25 cellular contexts compared by ENCODE assay signal in genomic region chr2:235545369-235546150, GRCh38. TPM values are rescaled to one million over a fixed set of nuclear protein-coding genes. Genes with fewer than 3 reads are reported as not detected.
A peak's percentile ranks its signal among the peaks of the same experiment; 100 is the strongest.
DNase-seq lines count a peak whose midpoint lies in the region; ATAC-seq and TF ChIP-seq lines count a peak whose summit lies in the region.
"Had no signal": no experiment of that assay in that cellular context is flagged by ENCODE, and none has a peak within 500 bp of the region (broad histone marks: within the 10 kb centered on the region; RNA-seq: fewer than 3 reads in every experiment).

No MANE protein-coding gene starts in this region.

- no peak for TF ChIP-seq POLR2A in spleen (IDR thresholded peaks at IDR 0.05)

- H3K9me2 ChIP-seq in MM.1S (replicated peaks; ENCODE audit: insufficient read depth, low read length) (no peaks in the 10 kb centered on the region), PC-9 (ENCODE audit: insufficient read depth) (no peaks in the 10 kb centered on the region)
- H3K9me2 ChIP-seq: SK-N-SH had no signal

- H3K4me3 ChIP-seq in MM.1S (ENCODE audit: low read length) (no peak overlapping the region), PC-9 (no peak overlapping the region), spleen (no peak overlapping the region)
- H3K4me3 ChIP-seq: cardiac muscle cell, coronary artery, heart left ventricle, smooth muscle cell, transverse colon had no signal

- POLR2A ChIA-PET in PC-9 (lab: Charles Lee; ENCODE audit: unreplicated experiment) = interaction anchor here (0.6 to 0.7 kb wide), 4 partner anchors 152 to 633 kb away, joined by 3 to 5 read pairs (median 4); no protein-coding TSS in a partner anchor

- peaks cover 33% of the 10 kb centered on the region for H3K4me1 ChIP-seq in MM.1S (ENCODE audit: low read length)
- H3K4me1 ChIP-seq in PC-9 (replicated peaks; ENCODE audit: insufficient read depth) = peaks cover 58% of the 10 kb centered on the region
- peaks cover 0 to 18% (median 2%) of the 10 kb centered on the region in 6 donors for H3K4me1 ChIP-seq in spleen

- DNase-seq in MM.1S (peak; percentile 65), PC-9 (no peak), mesenteric fat pad (ENCODE audit: low spot score) (peak; percentile 67), spleen (peak; percentile 62), superior temporal gyrus (ENCODE audit: extremely low spot score) (no peak), germinal center (ENCODE audit: low spot score) (no peak)
- DNase-seq: activated CD4-positive, alpha-beta memory T cell treated with anti-CD3 and anti-CD28 coated beads, Interleukin-2, amount 10 ng/mL, durations not matched to agents 7 days and 5 days; activated CD4-positive, alpha-beta T cell treated with anti-CD3 and anti-CD28 coated beads for 1 hour; activated CD8-positive, alpha-beta memory T cell treated with anti-CD3 and anti-CD28 coated beads, Interleukin-2, amount 50 U/mL, for 48 hours; CD4-positive, alpha-beta memory T cell; GOT3; IMR-90; kidney glomerular epithelial cell; mesenchymal stem cell; naive thymus-derived CD4-positive, alpha-beta T cell; NCI-H1048; NCI-H187; SK-N-SH; stimulated activated CD4-positive, alpha-beta T cell treated with anti-CD3 and anti-CD28 coated beads, Interleukin-2, amount 100 ng/mL, for 24 hours; transverse colon had no signal

- H3K27me3 ChIP-seq in MM.1S (replicated peaks; ENCODE audit: insufficient read depth, low read length) (no peaks in the 10 kb centered on the region), PC-9 (ENCODE audit: insufficient read depth, low read depth) (no peaks in the 10 kb centered on the region), spleen (replicated peaks in 1 of 7) (no peaks in the 10 kb centered on the region)
- H3K27me3 ChIP-seq: cardiac muscle cell, heart left ventricle, transverse colon had no signal

- H2AFZ ChIP-seq in MM.1S (ENCODE audit: low read length) = no peak overlapping the region
- H2AFZ ChIP-seq in PC-9 = no peak overlapping the region

- H3K36me3 ChIP-seq in MM.1S (replicated peaks; ENCODE audit: insufficient read depth, low read length) = no peaks in the 10 kb centered on the region
- 0 out of 2 replicates have a peak, but pooled peaks cover 4% of the 10 kb centered on the region for H3K36me3 ChIP-seq in PC-9 (ENCODE audit: low read depth)
- H3K36me3 ChIP-seq in spleen = no peaks in the 10 kb centered on the region
- H3K36me3 ChIP-seq: cardiac muscle cell, heart left ventricle, transverse colon had no signal

- intact Hi-C loops in PC-9 (cut with micrococcal nuclease; ENCODE audit: unreplicated experiment) (loop anchor here (2.0 kb wide), 2 partner anchors 47 to 209 kb away; no protein-coding TSS in a partner anchor), spleen (cut with DNase I; ENCODE audit: low total_unique reads) (no loop called here)

- H3K9ac ChIP-seq in MM.1S (ENCODE audit: low read length) = no peak overlapping the region
- H3K9ac ChIP-seq: SK-N-SH had no signal

- 56 to 71% (median 68%) methylated on average over 11 of the region's 11 CpGs for WGBS in spleen, 5 donors

- H3K79me2 ChIP-seq in MM.1S (ENCODE audit: low read length) = peaks cover 93% of the 10 kb centered on the region
- H3K79me2 ChIP-seq in PC-9 (ENCODE audit: low read depth) = peaks cover 95% of the 10 kb centered on the region

- TF ChIP-seq CTCF in MM.1S (IDR thresholded peaks at IDR 0.05; ENCODE audit: low read length) = no peak
- TF ChIP-seq CTCF in PC-9 (conservative IDR thresholded peaks at IDR 0.05) = no peak
- no peak for TF ChIP-seq CTCF in spleen (IDR thresholded peaks at IDR 0.05 in 8 of 11, conservative IDR thresholded peaks at IDR 0.05 in 3 of 11)

- CTCF ChIA-PET in PC-9 (lab: Charles Lee) = no interaction called here

- BruUV-seq in PC-9 (replicated peaks; lab: Mats Ljungman, UMichigan) = no TSS peak

- no peaks in the 10 kb centered on the region for H4K20me1 ChIP-seq in MM.1S (ENCODE audit: insufficient read depth, low read length)
- peaks cover 25% of the 10 kb centered on the region; the same call in 1 of the 2 replicates for H4K20me1 ChIP-seq in PC-9 (ENCODE audit: insufficient read depth)

- ATAC-seq in HG03432 (IDR thresholded peaks at IDR 0.05; ENCODE audit: unreplicated experiment) = no peak
- ATAC-seq: naive thymus-derived CD4-positive, alpha-beta T cell had no signal

- H3K27ac ChIP-seq in MM.1S (ENCODE audit: low read length) = peak overlapping the region; percentile 46
- peak overlapping the region; percentile 91 for H3K27ac ChIP-seq in PC-9
- no peak overlapping the region for H3K27ac ChIP-seq in spleen
- H3K27ac ChIP-seq: cardiac muscle cell, coronary artery, heart left ventricle, transverse colon had no signal

- H3K4me2 ChIP-seq in MM.1S (ENCODE audit: low read depth, low read length) (peak overlapping the region; percentile 51), PC-9 (peak overlapping the region; percentile 85)
- H3K4me2 ChIP-seq: SK-N-SH, smooth muscle cell had no signal

- H3F3A ChIP-seq in MM.1S (ENCODE audit: insufficient read depth, low read length) = no peaks in the 10 kb centered on the region; the same call in 1 of the 2 replicates
- peaks cover 36% of the 10 kb centered on the region for H3F3A ChIP-seq in PC-9 (ENCODE audit: insufficient read depth, low read depth)

- no peaks in the 10 kb centered on the region for H3K9me3 ChIP-seq in MM.1S (replicated peaks; ENCODE audit: insufficient read depth, low read length)
- H3K9me3 ChIP-seq in PC-9 (ENCODE audit: insufficient read depth, low read depth) = no peaks in the 10 kb centered on the region
- H3K9me3 ChIP-seq in spleen = no peaks in the 10 kb centered on the region
- H3K9me3 ChIP-seq: heart left ventricle, SK-N-SH, transverse colon had no signal

RNA-seq across cellular contexts. Expression of gene AGAP1, which starts 51.7 kb away (rescaled TPM):
- total RNA-seq in PC-9 (2021) (91.4 and 107 TPM in 2 replicates), mesenteric fat pad (26.5 TPM), spleen (10 to 100 TPM in 5 of 7 donors, 1 to 10 TPM in 2; 8.4 to 26.6 (median 16.7) TPM)
- 1 to 10 TPM; 1.1 to 2.8 (median 1.3) TPM for polyA plus RNA-seq in spleen
- polyA plus RNA-seq: naive thymus-derived CD4-positive, alpha-beta T cell had no signal

Comparison
In these comparisons a context has a peak if more than half of its experiments do, and no peak if none do; other contexts are left out.
1. DNase-seq: peak in MM.1S (single experiment), mesenteric fat pad (single experiment) and spleen (single experiment); none in PC-9 (0 of 2), superior temporal gyrus (single experiment) and germinal center (single experiment).
2. H3K27ac ChIP-seq: peak in MM.1S (single experiment) and PC-9 (single experiment); none in spleen (0 of 8).